In the genomic region with DNA sequence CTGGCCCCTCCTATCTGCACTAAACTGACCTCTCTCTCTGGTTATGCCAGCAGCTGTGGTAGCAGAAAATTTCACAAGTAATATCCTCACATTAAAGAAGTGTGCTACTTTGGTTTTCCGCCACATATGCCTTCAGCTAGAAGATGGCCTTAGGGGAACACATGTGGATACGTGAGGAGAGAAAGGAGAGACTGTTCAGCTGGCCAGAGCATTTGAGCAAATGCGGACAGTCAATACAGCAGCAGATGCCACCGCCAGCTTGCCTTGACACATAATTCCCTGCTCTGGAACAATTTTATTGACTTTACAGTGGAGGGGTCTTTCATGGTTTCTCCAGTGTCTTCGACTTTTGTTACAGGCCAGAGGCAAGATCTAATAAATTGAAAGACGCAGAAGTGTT, we compare ENCODE assay signal across 20 cellular contexts.
"Had no signal": no experiment of that assay in that cellular context is flagged by ENCODE, and none has a peak within 500 bp of the region (broad histone marks: within the 10 kb centered on the region; RNA-seq: fewer than 3 reads in every experiment).

No MANE protein-coding gene starts in this region.

- DNase-seq: activated B cell treated with CpG ODN at 0.5 μM for 24 hours; activated CD4-positive, alpha-beta memory T cell treated with anti-CD3 and anti-CD28 coated beads for 36 hours; activated CD4-positive, alpha-beta T cell treated with anti-CD3 and anti-CD28 coated beads for 4 hours; activated gamma-delta T cell treated with Interleukin-2 at 50 U/mL for 16 hours; activated T-cell treated with anti-CD3 and anti-CD28 coated beads for 4 hours; adrenal gland; foreskin melanocyte; kidney; left lung; mucosa of descending colon; naive B cell; pancreas; stimulated activated CD4-positive, alpha-beta T cell treated with anti-CD3 and anti-CD28 coated beads, Interleukin-4, amount 100 ng/mL, for 24 hours; stomach; testis; upper lobe of right lung had no signal

- H3K9me3 Mint-ChIP-seq: activated B cell treated with CpG ODN at 0.5 μM for 24 hours, naive B cell had no signal

- H3K36me3 Mint-ChIP-seq: activated CD4-positive, alpha-beta memory T cell treated with anti-CD3 and anti-CD28 coated beads for 36 hours; activated naive CD4-positive, alpha-beta T cell treated with anti-CD3 and anti-CD28 coated beads, Interleukin-2, amount 50 U/mL, for 72 hours; naive B cell; stimulated activated effector memory CD8-positive, alpha-beta T cell treated with anti-CD3 and anti-CD28 coated beads, Interleukin-12 subunit alpha, Interleukin-12 subunit beta, amount 100 ng/mL, for 72 hours had no signal

- H3K27me3 Mint-ChIP-seq: activated B cell treated with CpG ODN at 0.5 μM for 24 hours; activated CD4-positive, alpha-beta memory T cell treated with anti-CD3 and anti-CD28 coated beads for 36 hours had no signal

- H3K4me1 Mint-ChIP-seq: activated B cell treated with CpG ODN at 0.5 μM for 24 hours; naive B cell; stimulated activated effector memory CD8-positive, alpha-beta T cell treated with anti-CD3 and anti-CD28 coated beads, Interleukin-12 subunit alpha, Interleukin-12 subunit beta, amount 100 ng/mL, for 72 hours had no signal

- ATAC-seq: activated naive CD4-positive, alpha-beta T cell treated with anti-CD3 and anti-CD28 coated beads, Interleukin-2, amount 50 U/mL, for 72 hours; left lung; mucosa of descending colon; pancreas; sciatic nerve; stimulated activated effector memory CD8-positive, alpha-beta T cell treated with anti-CD3 and anti-CD28 coated beads, Interleukin-12 subunit alpha, Interleukin-12 subunit beta, amount 100 ng/mL, for 72 hours; upper lobe of right lung had no signal

- H3K27ac Mint-ChIP-seq: activated B cell treated with CpG ODN at 0.5 μM for 24 hours; activated CD4-positive, alpha-beta memory T cell treated with anti-CD3 and anti-CD28 coated beads for 36 hours; activated naive CD4-positive, alpha-beta T cell treated with anti-CD3 and anti-CD28 coated beads, Interleukin-2, amount 50 U/mL, for 72 hours; activated T-helper 1 cell treated with anti-CD3 and anti-CD28 coated beads, Interleukin-12 subunit alpha, Interleukin-12 subunit beta, Interleukin-2, Interleukin-4 antibody, amounts not matched to agents 30 ng/mL and 10 ng/mL and 1 ng/mL, durations not matched to agents 14 hours and 24 hours and 36 hours; naive B cell; stimulated activated effector memory CD8-positive, alpha-beta T cell treated with anti-CD3 and anti-CD28 coated beads, Interleukin-12 subunit alpha, Interleukin-12 subunit beta, amount 100 ng/mL, for 72 hours had no signal

- H3K4me3 Mint-ChIP-seq: activated B cell treated with CpG ODN at 0.5 μM for 24 hours; activated CD4-positive, alpha-beta memory T cell treated with anti-CD3 and anti-CD28 coated beads for 36 hours; activated T-helper 1 cell treated with anti-CD3 and anti-CD28 coated beads, Interleukin-12 subunit alpha, Interleukin-12 subunit beta, Interleukin-2, Interleukin-4 antibody, amounts not matched to agents 30 ng/mL and 10 ng/mL and 1 ng/mL, durations not matched to agents 14 hours and 24 hours and 36 hours; naive B cell; stimulated activated effector memory CD8-positive, alpha-beta T cell treated with anti-CD3 and anti-CD28 coated beads, Interleukin-12 subunit alpha, Interleukin-12 subunit beta, amount 100 ng/mL, for 72 hours had no signal
